Comparison of ENCODE assay signal across 15 cellular contexts in genomic region chr15:39413558-39413957, GRCh38.
DNase-seq lines count a peak whose midpoint lies in the region; ATAC-seq and TF ChIP-seq lines count a peak whose summit lies in the region.
"Had no signal": no experiment of that assay in that cellular context is flagged by ENCODE, and none has a peak within 500 bp of the region (broad histone marks: within the 10 kb centered on the region; RNA-seq: fewer than 3 reads in every experiment).

No MANE protein-coding gene starts in this region.

- 48% methylated on average over 1 of the region's 1 CpG for WGBS in hepatocyte (ENCODE audit: low lambda C conversion rate, missing lambda C conversion rate)

- no peaks in the 10 kb centered on the region for H3K9me3 ChIP-seq in hepatocyte (ENCODE audit: low read depth)

- DNase-seq in GM06990 (ENCODE audit: extremely low read depth, insufficient read length) (peak; percentile 36), SIG-M5 treated with dmso at 0.1 percent for 504 hours (lab: John Stamatoyannopoulos, UW; ENCODE audit: unreplicated experiment) (peak; percentile 64), hepatocyte (ENCODE audit: low spot score) (no peak), nucleus accumbens (lab: John Stamatoyannopoulos, UW) (no peak), GOT3 (lab: John Stamatoyannopoulos, UW) (no peak), NCI-H2107 (lab: John Stamatoyannopoulos, UW) (no peak)
- DNase-seq: amygdala; effector CD4-positive, alpha-beta T cell; hippocampal formation; NCI-H2171; PC-9 had no signal

- H3K9me2 ChIP-seq in hepatocyte (replicated peaks; ENCODE audit: insufficient read depth) = no peaks in the 10 kb centered on the region

- no peak overlapping the region for H2AFZ ChIP-seq in hepatocyte
- H2AFZ ChIP-seq: parathyroid adenoma, PC-9 had no signal

- H3K27me3 ChIP-seq in GM06990 (replicated peaks; ENCODE audit: control insufficient read depth, insufficient read depth, low read length) (no peaks in the 10 kb centered on the region), hepatocyte (no peaks in the 10 kb centered on the region)

- no peak overlapping the region for H3K4me2 ChIP-seq in hepatocyte
- H3K4me2 ChIP-seq: PC-9 had no signal

- H3K4me3 ChIP-seq in GM06990 (replicated peaks; ENCODE audit: low read depth, low read length) (no peak overlapping the region), hepatocyte (no peak overlapping the region)
- H3K4me3 ChIP-seq: PC-9 had no signal

- no peak overlapping the region for H3K27ac ChIP-seq in hepatocyte
- H3K27ac ChIP-seq: parathyroid adenoma, PC-9 had no signal

- H3K36me3 ChIP-seq in GM06990 (ENCODE audit: control insufficient read depth, insufficient read depth, low read length) (no peaks in the 10 kb centered on the region), hepatocyte (replicated peaks; ENCODE audit: insufficient read depth, low read depth) (no peaks in the 10 kb centered on the region)

- ATAC-seq in GM21390 (IDR thresholded peaks at IDR 0.05; ENCODE audit: unreplicated experiment) = peak; percentile 60
- peak; percentile 58 for ATAC-seq in HG03108 (IDR thresholded peaks at IDR 0.05; ENCODE audit: unreplicated experiment)
- ATAC-seq: HepG2 had no signal

- H3K79me2 ChIP-seq in hepatocyte = no peaks in the 10 kb centered on the region
- H3K79me2 ChIP-seq: parathyroid adenoma had no signal

- TF ChIP-seq CTCF in GM06990 (IDR thresholded peaks at IDR 0.05; ENCODE audit: insufficient read depth, low read length, poor library complexity, severe bottlenecking) (no peak), hepatocyte (IDR thresholded peaks at IDR 0.05; ENCODE audit: poor library complexity) (no peak)

- H4K20me1 ChIP-seq in hepatocyte (ENCODE audit: insufficient read depth, poor library complexity, severe bottlenecking) = no peaks in the 10 kb centered on the region

- H3K4me1 ChIP-seq in hepatocyte (ENCODE audit: insufficient read depth) = no peaks in the 10 kb centered on the region
- H3K4me1 ChIP-seq: parathyroid adenoma had no signal

Comparison
In these comparisons a context has a peak if more than half of its experiments do, and no peak if none do; other contexts are left out.
1. DNase-seq: peak in GM06990 (single experiment) and SIG-M5 treated with dmso at 0.1 percent for 504 hours (single experiment); none in hepatocyte (single experiment), nucleus accumbens (0 of 56), GOT3 (single experiment) and NCI-H2107 (single experiment).